ENCODE assay signal across 19 cellular contexts in genomic region chr17:79935845-79936470, GRCh38.
DNase-seq lines count a peak whose midpoint lies in the region; ATAC-seq, FAIRE-seq and TF ChIP-seq lines count a peak whose summit lies in the region.
"Had no signal": no experiment of that assay in that cellular context is flagged by ENCODE, and none has a peak within 500 bp of the region (broad histone marks: within the 10 kb centered on the region; RNA-seq: fewer than 3 reads in every experiment).

No MANE protein-coding gene starts in this region.

- H3K18ac ChIP-seq in mesendoderm (ENCODE audit: low read length), result no peak overlapping the region

- H3K27ac Mint-ChIP-seq in activated B cell treated with CpG ODN at 0.5 μM for 24 hours, result peak overlapping the region; percentile 91
- H3K27ac Mint-ChIP-seq: activated T-helper 17 cell treated with anti-CD3 and anti-CD28 coated beads, Interleukin-2, amount 50 U/mL, for 72 hours had no signal

- H4K8ac ChIP-seq in mesendoderm (ENCODE audit: low read depth, low read length), result no peak overlapping the region

- H3K79me2 ChIP-seq in mesendoderm (ENCODE audit: control insufficient read depth, insufficient read depth, low read length), result no peaks in the 10 kb centered on the region

- no peak for TF ChIP-seq POLR2A in A549 (IDR thresholded peaks at IDR 0.05; ENCODE audit: low read length)

- peaks cover 0 to 47% (median 29%) of the 10 kb centered on the region in 11 experiments; a peak in 16 of 22 replicates for H4K20me1 ChIP-seq in BLaER1 treated with 17β-estradiol and CSF1 and Interleukin-3, amounts not matched to agents 10 nM and 100 nM

- no peak overlapping the region for H2BK15ac ChIP-seq in mesendoderm (replicated peaks; ENCODE audit: low read depth)

- H2BK5ac ChIP-seq in mesendoderm (ENCODE audit: low read length), result no peak overlapping the region

- H3K27me3 ChIP-seq in BLaER1 treated with 17β-estradiol and CSF1 and Interleukin-3, amounts not matched to agents 10 nM and 100 nM, result peaks cover 26 to 61% (median 40%) of the 10 kb centered on the region in 11 experiments
- H3K27me3 ChIP-seq in mesendoderm (ENCODE audit: insufficient read depth, low read length, poor library complexity) (no peaks in the 10 kb centered on the region), BE2C (peaks cover 5% of the 10 kb centered on the region)
- H3K27me3 ChIP-seq: pancreas had no signal

- no peaks in the 10 kb centered on the region for H3K36me3 Mint-ChIP-seq in activated B cell treated with CpG ODN at 0.5 μM for 24 hours (ENCODE audit: low read depth)

- CTCF ChIA-PET in A549 (lab: Yijun Ruan, JAX), result interaction anchor here (1.0 to 3.6 kb wide), 8 partner anchors 10 to 190 kb away, joined by 3 to 10 read pairs (median 5); partner anchors contain the start of gene CBX4
- CTCF ChIA-PET in activated B cell treated with CpG ODN at 0.5 μM for 24 hours (lab: Charles Lee), result interaction anchor here (1.1 to 2.5 kb wide), 3 partner anchors 20 to 34 kb away, joined by 4 to 11 read pairs (median 6); no protein-coding TSS in a partner anchor

- H3K9me3 ChIP-seq in A549 (no peaks in the 10 kb centered on the region), BE2C (no peaks in the 10 kb centered on the region)
- no peaks in the 10 kb centered on the region for H3K9me3 ChIP-seq in BLaER1 treated with 17β-estradiol and CSF1 and Interleukin-3, amounts not matched to agents 10 nM and 100 nM (replicated peaks in 1 of 11)
- H3K9me3 ChIP-seq: breast epithelium, Caco-2, left ventricle myocardium inferior, pancreas had no signal

- no peaks in the 10 kb centered on the region for H3K79me1 ChIP-seq in mesendoderm (ENCODE audit: low read length)

- no peak for FAIRE-seq in A549 (lab: Jason Lieb, UNC)
- FAIRE-seq: endometrium, pancreas had no signal

- H3K4me3 ChIP-seq in A549 (no peak overlapping the region), mesendoderm (ENCODE audit: low read length) (no peak overlapping the region), BE2C (ENCODE audit: low read depth, low read length) (no peak overlapping the region)
- 0 out of 20 replicates have a peak overlapping the region, but pooled peaks of 1 of the 10 experiments have one; percentile 10 for H3K4me3 ChIP-seq in BLaER1 treated with 17β-estradiol and CSF1 and Interleukin-3, amounts not matched to agents 10 nM and 100 nM
- H3K4me3 ChIP-seq: breast epithelium, coronary artery, left ventricle myocardium inferior, pancreas had no signal

- H3K36me3 ChIP-seq in BLaER1 treated with 17β-estradiol and CSF1 and Interleukin-3, amounts not matched to agents 10 nM and 100 nM, result no peaks in the 10 kb centered on the region; a peak in 1 of 22 replicates
- H3K36me3 ChIP-seq in mesendoderm (ENCODE audit: control insufficient read depth, insufficient read depth, low read length) (peaks cover 9% of the 10 kb centered on the region), BE2C (no peaks in the 10 kb centered on the region)
- H3K36me3 ChIP-seq: breast epithelium had no signal

- no peak for ATAC-seq in A549
- no peak for ATAC-seq in activated B cell treated with CpG ODN at 0.5 μM for 24 hours (ENCODE audit: low read depth)
- ATAC-seq: activated CD4-positive, CD25-positive, alpha-beta regulatory T cell treated with anti-CD3 and anti-CD28 coated beads, Interleukin-2, amount 50 U/mL, for 24 hours; activated T-helper 17 cell treated with anti-CD3 and anti-CD28 coated beads, Interleukin-2, amount 50 U/mL, for 72 hours; pancreas had no signal

- H3K27ac ChIP-seq in A549 (peak overlapping the region; percentile 51 to 94; a peak in 3 of 6 replicates), mesendoderm (ENCODE audit: low read depth, low read length) (no peak overlapping the region)
- H3K27ac ChIP-seq in BLaER1 treated with 17β-estradiol and CSF1 and Interleukin-3, amounts not matched to agents 10 nM and 100 nM, result peak overlapping the region in 5 of 11 experiments; percentile 31 to 78 (median 43); a peak in 8 of 22 replicates
- H3K27ac ChIP-seq: breast epithelium, coronary artery, left ventricle myocardium inferior, pancreas had no signal

- H3K4me1 ChIP-seq in A549 (peaks cover 62% of the 10 kb centered on the region), mesendoderm (ENCODE audit: control insufficient read depth, low read depth, low read length) (peaks cover 3% of the 10 kb centered on the region), BE2C (peaks cover 15% of the 10 kb centered on the region)
- H3K4me1 ChIP-seq in BLaER1 treated with 17β-estradiol and CSF1 and Interleukin-3, amounts not matched to agents 10 nM and 100 nM, result peaks cover 74 to 100% (median 99%) of the 10 kb centered on the region in 10 experiments
- H3K4me1 ChIP-seq: breast epithelium, pancreas had no signal

- H2BK120ac ChIP-seq in mesendoderm (ENCODE audit: low read depth, low read length), result no peak overlapping the region

- peak overlapping the region in 4 of 11 experiments; percentile 1 to 39 (median 14); a peak in 2 of 22 replicates for H3K9ac ChIP-seq in BLaER1 treated with 17β-estradiol and CSF1 and Interleukin-3, amounts not matched to agents 10 nM and 100 nM
- H3K9ac ChIP-seq in mesendoderm (ENCODE audit: low read length), result no peak overlapping the region

- TF ChIP-seq EP300 in A549 (IDR thresholded peaks at IDR 0.05), result no peak

- H3K4me3 Mint-ChIP-seq in activated B cell treated with CpG ODN at 0.5 μM for 24 hours, result peak overlapping the region; percentile 74
- H3K4me3 Mint-ChIP-seq: activated T-helper 17 cell treated with anti-CD3 and anti-CD28 coated beads, Interleukin-2, amount 50 U/mL, for 72 hours had no signal

- TF ChIP-seq RAD21 in A549 (conservative IDR thresholded peaks at IDR 0.05 in 1 of 2, IDR thresholded peaks at IDR 0.05 in 1 of 2), result no peak

- 81% methylated on average over 18 of the region's 18 CpGs for WGBS in A549 (ENCODE audit: missing lambda C conversion rate)
- no CpG with 5 or more reads among the region's 18 CpGs for WGBS in mesendoderm (ENCODE audit: extremely low coverage, insufficient coverage, low lambda C conversion rate)

- DNase-seq in A549 (ENCODE audit: low read depth in 1 of 2, low spot score in 1 of 2), result no peak
- DNase-seq in activated B cell treated with CpG ODN at 0.5 μM for 24 hours, result no peak
- DNase-seq in mesendoderm, result no peak
- DNase-seq in retina, result no peak
- no peak for DNase-seq in BE2C
- DNase-seq in activated CD4-positive, alpha-beta T cell treated with anti-CD3 and anti-CD28 coated beads for 48 hours, result no peak
- DNase-seq: Caco-2, head of caudate nucleus, left ventricle myocardium inferior, NCI-H510A treated with DMSO at 0.1 percent for 48 hours, RPMI8226, T1000 had no signal

- peaks cover 95% of the 10 kb centered on the region for H3K4me1 Mint-ChIP-seq in activated B cell treated with CpG ODN at 0.5 μM for 24 hours
- H3K4me1 Mint-ChIP-seq: activated T-helper 17 cell treated with anti-CD3 and anti-CD28 coated beads, Interleukin-2, amount 50 U/mL, for 72 hours had no signal

- H2AK5ac ChIP-seq in mesendoderm (ENCODE audit: low read length), result no peak overlapping the region

- H3K23ac ChIP-seq in mesendoderm (ENCODE audit: low read length), result peak overlapping the region; percentile 9

- H4K5ac ChIP-seq in mesendoderm (ENCODE audit: low read length), result no peak overlapping the region

- no peak overlapping the region for H3K56ac ChIP-seq in mesendoderm (ENCODE audit: low read length)

- no peak overlapping the region for H3K4ac ChIP-seq in mesendoderm (ENCODE audit: low read depth, low read length)

- TF ChIP-seq CTCF in A549 (IDR thresholded peaks at IDR 0.05), result no peak
- TF ChIP-seq CTCF in activated B cell treated with CpG ODN at 0.5 μM for 24 hours (IDR thresholded peaks at IDR 0.05), result no peak
- TF ChIP-seq CTCF in BE2C (IDR thresholded peaks at IDR 0.05; ENCODE audit: low read depth, low read length), result no peak

- no peaks in the 10 kb centered on the region for H3K9me3 Mint-ChIP-seq in activated B cell treated with CpG ODN at 0.5 μM for 24 hours
- H3K9me3 Mint-ChIP-seq: activated T-helper 17 cell treated with anti-CD3 and anti-CD28 coated beads, Interleukin-2, amount 50 U/mL, for 72 hours had no signal

- intact Hi-C loops in activated B cell treated with CpG ODN at 0.5 μM for 24 hours (cut with micrococcal nuclease), result no loop called here

- H3K27me3 Mint-ChIP-seq in activated B cell treated with CpG ODN at 0.5 μM for 24 hours, result no peaks in the 10 kb centered on the region

- POLR2A ChIA-PET in A549 (lab: Yijun Ruan, JAX) (no interaction called here), activated B cell treated with CpG ODN at 0.5 μM for 24 hours (lab: Charles Lee) (interaction anchor here (0.6 to 3.2 kb wide), 10 partner anchors 8 to 131 kb away, joined by 3 to 21 read pairs (median 7); partner anchors contain the start of gene CBX4)

- H3K4me2 ChIP-seq in A549, result no peak overlapping the region
- H3K4me2 ChIP-seq in BLaER1 treated with 17β-estradiol and CSF1 and Interleukin-3, amounts not matched to agents 10 nM and 100 nM, result peak overlapping the region; percentile 82 to 100 (median 94); a peak in 21 of 22 replicates
- H3K4me2 ChIP-seq in mesendoderm (ENCODE audit: low read length), result no peak overlapping the region

TF ChIP-seq in A549, 52 proteins besides CTCF, POLR2A, EP300 and RAD21:
- TF ChIP-seq NPAS2 (CRISPR knock-in tag; IDR thresholded peaks at IDR 0.05; ENCODE audit: borderline replicate concordance) (no peak), NFE2L2 (conservative IDR thresholded peaks at IDR 0.05; ENCODE audit: low read length) (no peak), RCOR1 (IDR thresholded peaks at IDR 0.05; ENCODE audit: low read depth, low read length) (no peak), HES2 (IDR thresholded peaks at IDR 0.05) (no peak), CHD4 (IDR thresholded peaks at IDR 0.05; ENCODE audit: borderline replicate concordance) (no peak), ESRRA (IDR thresholded peaks at IDR 0.05; ENCODE audit: borderline replicate concordance, low read length) (no peak), PHF8 (IDR thresholded peaks at IDR 0.05; ENCODE audit: borderline replicate concordance, low read depth) (no peak), EHF (CRISPR knock-in tag; IDR thresholded peaks at IDR 0.05) (no peak), FOXS1 (CRISPR knock-in tag; IDR thresholded peaks at IDR 0.05) (no peak)

Comparison
In these comparisons a context has a peak if more than half of its experiments do, and no peak if none do; other contexts are left out.
1. H3K4me2 ChIP-seq: peak in BLaER1 treated with 17β-estradiol and CSF1 and Interleukin-3, amounts not matched to agents 10 nM and 100 nM (11 of 11); none in A549 (single experiment) and mesendoderm (single experiment).